ENCODE assay signal across 21 cellular contexts in genomic region chr2:141806090-141806489, GRCh38.
"Had no signal": no experiment of that assay in that cellular context is flagged by ENCODE, and none has a peak within 500 bp of the region (broad histone marks: within the 10 kb centered on the region; RNA-seq: fewer than 3 reads in every experiment).

No MANE protein-coding gene starts in this region.

- DNase-seq: dermis blood vessel endothelial cell; erythroblast; kidney; left cardiac atrium; left ventricle myocardium inferior; mesenchymal stem cell; midbrain; nucleus accumbens; ovary; small intestine; stimulated activated CD4-positive, alpha-beta T cell treated with anti-CD3 and anti-CD28 coated beads, Interleukin-2, amount 100 ng/mL, for 48 hours; stimulated activated naive CD8-positive, alpha-beta T cell treated with anti-CD3 and anti-CD28 coated beads, Interleukin-15, Interleukin-2, amounts not matched to agents 100 U/mL and 50 U/mL, for 24 hours; tibial artery; upper lobe of left lung; uterus had no signal

- H3K4me1 ChIP-seq: foreskin keratinocyte, left ventricle myocardium inferior, neural progenitor cell, right atrium auricular region, tibial artery, upper lobe of left lung, uterus had no signal

- H3K4me1 Mint-ChIP-seq: neural progenitor cell had no signal

- H3K36me3 ChIP-seq: left ventricle myocardium inferior, neural progenitor cell, ovary, right atrium auricular region, tibial artery, upper lobe of left lung, uterus had no signal

- FAIRE-seq: endothelial cell of umbilical vein, kidney, small intestine had no signal

- H3K27ac Mint-ChIP-seq: natural killer cell treated with Interleukin-12 subunit alpha and Interleukin-12 subunit beta and Interleukin-15 and Interleukin-18, amount 100 ng/mL, for 72 hours; neural progenitor cell had no signal

- H3K36me3 Mint-ChIP-seq: natural killer cell treated with Interleukin-12 subunit alpha and Interleukin-12 subunit beta and Interleukin-15 and Interleukin-18, amount 100 ng/mL, for 72 hours; neural progenitor cell had no signal

- ATAC-seq: foreskin keratinocyte; left cardiac atrium; natural killer cell treated with Interleukin-12 subunit alpha and Interleukin-12 subunit beta and Interleukin-15 and Interleukin-18, amount 100 ng/mL, for 72 hours; stimulated activated naive CD8-positive, alpha-beta T cell treated with anti-CD3 and anti-CD28 coated beads, Interleukin-15, Interleukin-2, amounts not matched to agents 100 U/mL and 50 U/mL, for 24 hours had no signal

- H3K4me2 ChIP-seq: neural progenitor cell had no signal

- H3K9ac ChIP-seq: neural progenitor cell had no signal

- H3K27me3 Mint-ChIP-seq: natural killer cell treated with Interleukin-12 subunit alpha and Interleukin-12 subunit beta and Interleukin-15 and Interleukin-18, amount 100 ng/mL, for 72 hours had no signal

- H3K9me3 ChIP-seq: ovary, right atrium auricular region, tibial artery, upper lobe of left lung, uterus had no signal

- H2AFZ ChIP-seq: neural progenitor cell had no signal

- H3K27ac ChIP-seq: foreskin keratinocyte, left ventricle myocardium inferior, neural progenitor cell, ovary, right atrium auricular region, tibial artery, upper lobe of left lung, uterus had no signal

- H3K4me3 ChIP-seq: left ventricle myocardium inferior, lung, neural progenitor cell, ovary, right atrium auricular region, tibial artery, upper lobe of left lung, uterus had no signal

- H3K27me3 ChIP-seq: foreskin keratinocyte, neural progenitor cell, ovary, right atrium auricular region, tibial artery, upper lobe of left lung, uterus had no signal

- H3K4me3 Mint-ChIP-seq: natural killer cell treated with Interleukin-12 subunit alpha and Interleukin-12 subunit beta and Interleukin-15 and Interleukin-18, amount 100 ng/mL, for 72 hours; neural progenitor cell had no signal

- H3K9me3 Mint-ChIP-seq: neural progenitor cell had no signal
